14 cellular contexts compared by ENCODE assay signal in genomic region chr1:30950700-30951099, GRCh38. TPM values are rescaled to one million over a fixed set of nuclear protein-coding genes. Genes with fewer than 3 reads are reported as not detected.
DNase-seq lines count a peak whose midpoint lies in the region; ATAC-seq and TF ChIP-seq lines count a peak whose summit lies in the region.
"Had no signal": no experiment of that assay in that cellular context is flagged by ENCODE, and none has a peak within 500 bp of the region (broad histone marks: within the 10 kb centered on the region; RNA-seq: fewer than 3 reads in every experiment).

No MANE protein-coding gene starts in this region.

- POLR2A ChIA-PET in CD4-positive, alpha-beta T cell (lab: Charles Lee) = no interaction called here
- POLR2A ChIA-PET in CD8-positive, alpha-beta T cell (lab: Charles Lee) = no interaction called here

- ATAC-seq in activated T-cell treated with anti-CD3 and anti-CD28 coated beads, Interleukin-2, amount 50 U/mL, for 72 hours (replicated peaks in 1 of 2) = no peak
- ATAC-seq in CD4-positive, alpha-beta T cell (ENCODE audit: poor library complexity) = no peak
- ATAC-seq in CD8-positive, alpha-beta T cell = no peak
- peak; percentile 48 for ATAC-seq in left lobe of liver
- ATAC-seq: GM23338 had no signal

- no peaks in the 10 kb centered on the region for H3K27me3 Mint-ChIP-seq in activated T-cell treated with anti-CD3 and anti-CD28 coated beads, Interleukin-2, amount 50 U/mL, for 72 hours (ENCODE audit: low read depth)
- H3K27me3 Mint-ChIP-seq in CD4-positive, alpha-beta T cell = no peaks in the 10 kb centered on the region
- H3K27me3 Mint-ChIP-seq in CD8-positive, alpha-beta T cell (ENCODE audit: low read depth) = no peaks in the 10 kb centered on the region
- H3K27me3 Mint-ChIP-seq: CD4-positive, CD25-positive, alpha-beta regulatory T cell had no signal

- intact Hi-C loops in CD4-positive, alpha-beta T cell (cut with DNase I, micrococcal nuclease) = no loop called here
- intact Hi-C loops in CD8-positive, alpha-beta T cell (cut with DNase I, micrococcal nuclease) = loop anchor here in 1 of 2 experiments (5.0 kb wide), 1 partner anchor 117 kb away; the partner anchor contains the start of gene PUM1

- peaks cover 5% of the 10 kb centered on the region for H3K4me1 Mint-ChIP-seq in activated T-cell treated with anti-CD3 and anti-CD28 coated beads, Interleukin-2, amount 50 U/mL, for 72 hours (ENCODE audit: low read depth)
- H3K4me1 Mint-ChIP-seq in CD4-positive, alpha-beta T cell (ENCODE audit: low read depth) = peaks cover 20% of the 10 kb centered on the region
- H3K4me1 Mint-ChIP-seq in CD8-positive, alpha-beta T cell (ENCODE audit: low read depth) = peaks cover 30% of the 10 kb centered on the region
- H3K4me1 Mint-ChIP-seq: GM23338 had no signal

- no peaks in the 10 kb centered on the region for H3K9me3 Mint-ChIP-seq in activated T-cell treated with anti-CD3 and anti-CD28 coated beads, Interleukin-2, amount 50 U/mL, for 72 hours
- H3K9me3 Mint-ChIP-seq in CD4-positive, alpha-beta T cell = no peaks in the 10 kb centered on the region
- no peaks in the 10 kb centered on the region for H3K9me3 Mint-ChIP-seq in CD8-positive, alpha-beta T cell
- H3K9me3 Mint-ChIP-seq: CD4-positive, CD25-positive, alpha-beta regulatory T cell; GM23338 had no signal

- H3K4me1 ChIP-seq in CD8-positive, alpha-beta T cell (ENCODE audit: insufficient read depth, low read length) = no peaks in the 10 kb centered on the region
- H3K4me1 ChIP-seq: BE2C had no signal

- no peak overlapping the region for H3K4me3 ChIP-seq in CD8-positive, alpha-beta T cell (ENCODE audit: low read depth, low read length)
- H3K4me3 ChIP-seq: GM23338 had no signal

- peak overlapping the region; percentile 72 for H3K27ac Mint-ChIP-seq in activated T-cell treated with anti-CD3 and anti-CD28 coated beads, Interleukin-2, amount 50 U/mL, for 72 hours
- H3K27ac Mint-ChIP-seq in CD4-positive, alpha-beta T cell = peak overlapping the region; percentile 19
- peak overlapping the region; percentile 62 for H3K27ac Mint-ChIP-seq in CD8-positive, alpha-beta T cell
- H3K27ac Mint-ChIP-seq: GM23338 had no signal

- CTCF ChIA-PET in CD4-positive, alpha-beta T cell (lab: Charles Lee) = no interaction called here
- CTCF ChIA-PET in CD8-positive, alpha-beta T cell (lab: Charles Lee) = interaction anchor here (1.6 kb wide), 1 partner anchor 10 kb away, joined by 3 read pairs; no protein-coding TSS in a partner anchor

- H3K9me3 ChIP-seq in CD4-positive, alpha-beta T cell (ENCODE audit: control insufficient read depth, low read length) = no peaks in the 10 kb centered on the region
- no peaks in the 10 kb centered on the region for H3K9me3 ChIP-seq in CD8-positive, alpha-beta T cell (ENCODE audit: low read length)
- H3K9me3 ChIP-seq: BE2C had no signal

- TF ChIP-seq CTCF in CD4-positive, alpha-beta T cell (IDR thresholded peaks at IDR 0.05) = no peak
- TF ChIP-seq CTCF in CD8-positive, alpha-beta T cell (IDR thresholded peaks at IDR 0.05) = no peak

- no peaks in the 10 kb centered on the region for H3K27me3 ChIP-seq in CD4-positive, alpha-beta T cell (ENCODE audit: control insufficient read depth, insufficient read depth, low read length)
- no peaks in the 10 kb centered on the region for H3K27me3 ChIP-seq in CD8-positive, alpha-beta T cell (ENCODE audit: insufficient read depth, low read length)
- H3K27me3 ChIP-seq: BE2C had no signal

- no peak overlapping the region for H3K4me3 Mint-ChIP-seq in activated T-cell treated with anti-CD3 and anti-CD28 coated beads, Interleukin-2, amount 50 U/mL, for 72 hours
- no peak overlapping the region for H3K4me3 Mint-ChIP-seq in CD4-positive, alpha-beta T cell
- no peak overlapping the region for H3K4me3 Mint-ChIP-seq in CD8-positive, alpha-beta T cell
- H3K4me3 Mint-ChIP-seq: GM23338 had no signal

- DNase-seq in activated T-cell treated with anti-CD3 and anti-CD28 coated beads, Interleukin-2, amount 50 U/mL, for 72 hours = no peak
- no peak for DNase-seq in activated T-cell treated with anti-CD3 and anti-CD28 coated beads for 4 hours
- no peak for DNase-seq in CD4-positive, alpha-beta T cell
- DNase-seq in CD8-positive, alpha-beta T cell = no peak
- DNase-seq in left lobe of liver (ENCODE audit: low spot score) = no peak
- no peak for DNase-seq in stimulated activated CD4-positive, alpha-beta T cell treated with anti-CD3 and anti-CD28 coated beads, Interleukin-2, amount 100 ng/mL, for 24 hours
- no peak for DNase-seq in activated naive CD4-positive, alpha-beta T cell (lab: John Stamatoyannopoulos, UW)
- DNase-seq: ACHN; BE2C; C1 segment of cervical spinal cord; CD4-positive, CD25-positive, alpha-beta regulatory T cell; GDM1; HCEC 1CT had no signal

- peaks cover 16 to 52% of the 10 kb centered on the region in 2 donors for H3K36me3 Mint-ChIP-seq in activated T-cell treated with anti-CD3 and anti-CD28 coated beads, Interleukin-2, amount 50 U/mL, for 72 hours (ENCODE audit: insufficient read depth in 2 of 2)
- H3K36me3 Mint-ChIP-seq in CD4-positive, alpha-beta T cell (ENCODE audit: low read depth) = peaks cover 90% of the 10 kb centered on the region
- peaks cover 79% of the 10 kb centered on the region for H3K36me3 Mint-ChIP-seq in CD8-positive, alpha-beta T cell

- peaks cover 54% of the 10 kb centered on the region for H3K36me3 ChIP-seq in CD8-positive, alpha-beta T cell (ENCODE audit: insufficient read depth, low read length)

- no peak overlapping the region for H3K27ac ChIP-seq in CD4-positive, alpha-beta T cell (ENCODE audit: low read depth, low read length)
- no peak overlapping the region for H3K27ac ChIP-seq in CD8-positive, alpha-beta T cell (ENCODE audit: low read depth, low read length)

RNA-seq across cellular contexts. Expression of gene SDC3, which starts 42.1 kb away (rescaled TPM):
- under 1 TPM; 0.12 to 0.25 TPM for total RNA-seq in activated T-cell treated with anti-CD3 and anti-CD28 coated beads, Interleukin-2, amount 50 U/mL, for 72 hours
- total RNA-seq in CD4-positive, alpha-beta T cell = under 1 TPM in 1 of 2 experiments, not detected in 1; 0.14 TPM
- total RNA-seq in CD8-positive, alpha-beta T cell = not detected
- total RNA-seq in left lobe of liver = 17.1 TPM

Comparison
In these comparisons a context has a peak if more than half of its experiments do, and no peak if none do; other contexts are left out.
1. H3K27ac Mint-ChIP-seq: peak in every context shown above with its lines; median percentile 72 in activated T-cell treated with anti-CD3 and anti-CD28 coated beads, Interleukin-2, amount 50 U/mL, for 72 hours; 62 in CD8-positive, alpha-beta T cell; 19 in CD4-positive, alpha-beta T cell.
2. RNA of gene SDC3, which starts 42.1 kb away (total RNA-seq): 17.1 TPM in left lobe of liver (single experiment); 0.12 to 0.25 TPM in activated T-cell treated with anti-CD3 and anti-CD28 coated beads, Interleukin-2, amount 50 U/mL, for 72 hours, not detected in CD8-positive, alpha-beta T cell and 0.14 TPM in CD4-positive, alpha-beta T cell; every median in the first group is over 10 times any median in the second.